In genomic region chr1:6028042-6028895, GRCh38 we compare ENCODE assay signal across 8 cellular contexts. TPM values are rescaled to one million over a fixed set of nuclear protein-coding genes. Genes with fewer than 3 reads are reported as not detected.
DNase-seq lines count a peak whose midpoint lies in the region; ATAC-seq, FAIRE-seq and TF ChIP-seq lines count a peak whose summit lies in the region.

No MANE protein-coding gene starts in this region.

- peak overlapping the region; percentile 98 for H3K27ac Mint-ChIP-seq in T-helper 17 cell

- TF ChIP-seq CTCF in pancreas (IDR thresholded peaks at IDR 0.05) (no peak), uterus (IDR thresholded peaks at IDR 0.05) (no peak)

- H3K27me3 ChIP-seq in pancreas (no peaks in the 10 kb centered on the region), uterus (no peaks in the 10 kb centered on the region)

- no peak for FAIRE-seq in pancreas (lab: Jason Lieb, UNC)

- H3K27ac ChIP-seq in pancreas (peak overlapping the region in 2 of 4 donors; percentile 23 to 33), uterus (no peak overlapping the region)

- 69 to 74% methylated on average over 19 to 20 of the region's 20 CpGs for WGBS in pancreas, 2 donors

- peaks cover 64% of the 10 kb centered on the region for H3K4me1 Mint-ChIP-seq in T-helper 17 cell

- TF ChIP-seq POLR2A in uterus (IDR thresholded peaks at IDR 0.05) = no peak

- H3K4me3 ChIP-seq in pancreas (peak overlapping the region in 1 of 4 donors; percentile 3), uterus (no peak overlapping the region)

- peaks cover 6% of the 10 kb centered on the region for H3K36me3 Mint-ChIP-seq in T-helper 17 cell (ENCODE audit: low read depth)

- peak; percentile 35 for ATAC-seq in HG02610 (IDR thresholded peaks at IDR 0.05; ENCODE audit: unreplicated experiment)
- ATAC-seq in T-helper 17 cell = peak; percentile 60
- peak in 3 of 4 donors; percentile 21 to 61 (median 61) for ATAC-seq in pancreas

- H3K27me3 Mint-ChIP-seq in T-helper 17 cell = no peaks in the 10 kb centered on the region

- H3K4me1 ChIP-seq in pancreas (no peaks in the 10 kb centered on the region), uterus (no peaks in the 10 kb centered on the region)

- DNase-seq in T-helper 17 cell = peak; percentile 20 to 41 (median 41)
- DNase-seq in activated naive CD8-positive, alpha-beta T cell treated with anti-CD3 and anti-CD28 coated beads, Interleukin-2, amount 50 U/mL, for 16 hours (ENCODE audit: low read depth, low spot score) = peak; percentile 9
- peak in 2 of 6 donors; percentile 10 to 25 for DNase-seq in pancreas
- no peak for DNase-seq in uterus
- no peak for DNase-seq in NCI-H2029 (lab: John Stamatoyannopoulos, UW)
- no peak for DNase-seq in GM03348 (ENCODE audit: low spot score)
- DNase-seq in HT-29 (ENCODE audit: low spot score) = no peak

- H3K4me3 Mint-ChIP-seq in T-helper 17 cell = peak overlapping the region; percentile 95

- H3K9me3 ChIP-seq in T-helper 17 cell (ENCODE audit: control insufficient read depth, low read length, poor library complexity, severe bottlenecking) (no peaks in the 10 kb centered on the region), pancreas (no peaks in the 10 kb centered on the region), uterus (no peaks in the 10 kb centered on the region)

- intact Hi-C loops in pancreas (cut with DNase I) (no loop called here), uterus (cut with DNase I; ENCODE audit: low total_unique reads) (no loop called here)

- H3K36me3 ChIP-seq in pancreas = no peaks in the 10 kb centered on the region
- no peaks in the 10 kb centered on the region for H3K36me3 ChIP-seq in uterus

RNA-seq across cellular contexts. Expression of gene KCNAB2, which starts 17.4 kb away (rescaled TPM):
- total RNA-seq in T-helper 17 cell (100 to 1,000 TPM; 203 to 207 TPM), pancreas (1 to 10 TPM; 1.2 to 9.0 (median 4.1) TPM), uterus (10 to 100 TPM in 2 of 4 donors, 1 to 10 TPM in 2; 1.5 to 21.2 (median 12.9) TPM)
- polyA plus RNA-seq in pancreas = 1 to 10 TPM; 4.1 to 4.6 TPM
- 3.9 and 4.7 TPM in 2 replicates for total RNA-seq in HT-29 (2014; rRNA removed; shearing (Covaris generic))

RNA-seq across cellular contexts. Expression of gene NPHP4, which starts 36.0 kb away (rescaled TPM):
- 10 to 100 TPM in 1 of 2 donors, 1 to 10 TPM in 1; 9.9 to 14.1 TPM for total RNA-seq in T-helper 17 cell
- total RNA-seq in pancreas = 1 to 10 TPM; 4.0 to 8.3 (median 4.8) TPM
- 1 to 10 TPM; 7.6 to 9.7 TPM for polyA plus RNA-seq in pancreas
- 10 to 100 TPM in 2 of 4 donors, 1 to 10 TPM in 2; 1.3 to 16.2 (median 7.0) TPM for total RNA-seq in uterus
- total RNA-seq in HT-29 (2014; rRNA removed; shearing (Covaris generic)) = 11.0 and 15.8 TPM in 2 replicates

Comparison
In these comparisons a context has a peak if more than half of its experiments do, and no peak if none do; other contexts are left out.
1. DNase-seq: peak in T-helper 17 cell (3 of 3) and activated naive CD8-positive, alpha-beta T cell treated with anti-CD3 and anti-CD28 coated beads, Interleukin-2, amount 50 U/mL, for 16 hours (single experiment); none in uterus (0 of 2), NCI-H2029 (single experiment), GM03348 (single experiment) and HT-29 (single experiment).
2. RNA of gene KCNAB2, which starts 17.4 kb away (total RNA-seq): 203 to 207 TPM in T-helper 17 cell; 1.5 to 21.2 TPM in uterus, 1.2 to 9.0 TPM in pancreas and 3.9 to 4.7 TPM in HT-29; every median in the first group is over 4 times any median in the second.
3. Peak in every context shown above with its lines, with median percentiles within 50 percentile points of each other: ATAC-seq.